1 cellular context compared by ENCODE assay signal in the genomic region with DNA sequence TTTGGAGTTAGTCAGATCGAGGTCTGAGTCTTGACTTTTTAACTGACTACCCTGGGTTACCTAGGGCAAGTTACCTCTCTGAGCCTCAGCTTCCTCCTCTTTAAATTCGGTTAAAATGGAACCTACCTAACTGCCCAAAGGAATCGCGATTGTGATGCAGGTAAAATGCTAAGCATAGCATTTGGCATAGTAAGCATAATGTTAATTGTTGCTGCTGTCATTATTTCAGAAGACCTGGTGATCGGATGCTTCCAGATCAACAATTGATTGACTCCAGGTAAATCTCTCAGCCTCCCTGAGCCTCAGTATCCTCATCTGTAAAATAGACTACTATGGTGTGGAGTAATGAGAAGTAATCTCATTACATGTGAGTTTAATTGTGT.
TF ChIP-seq lines count a peak whose summit lies in the region.

No MANE protein-coding gene starts in this region.

TF ChIP-seq in K562, 482 proteins besides CTCF, POLR2A, EP300 and RAD21:
- TF ChIP-seq ZNF316 (IDR thresholded peaks at IDR 0.05): peak; percentile 85
- no peak for TF ChIP-seq MTA1 (IDR thresholded peaks at IDR 0.05; ENCODE audit: borderline replicate concordance)
- 0 out of 2 replicates have a peak, but pooled peaks have one; percentile 2 for TF ChIP-seq RB1 (IDR thresholded peaks at IDR 0.05; ENCODE audit: low read depth)
- TF ChIP-seq C11orf30 (IDR thresholded peaks at IDR 0.05; ENCODE audit: low read depth): peak; percentile 64
- no peak for TF ChIP-seq ZNF165 (CRISPR knock-in tag; IDR thresholded peaks at IDR 0.05; ENCODE audit: borderline replicate concordance)
- TF ChIP-seq RFX5 (IDR thresholded peaks at IDR 0.05; ENCODE audit: low read depth, low read length): no peak
